12 cellular contexts compared by ENCODE assay signal in genomic region chr19:40755248-40755624, GRCh38.
DNase-seq lines count a peak whose midpoint lies in the region; ATAC-seq and TF ChIP-seq lines count a peak whose summit lies in the region.
"Had no signal": no experiment of that assay in that cellular context is flagged by ENCODE, and none has a peak within 500 bp of the region (broad histone marks: within the 10 kb centered on the region; RNA-seq: fewer than 3 reads in every experiment).

No MANE protein-coding gene starts in this region.

- peaks cover 77% of the 10 kb centered on the region for H3K36me3 ChIP-seq in RWPE2 (ENCODE audit: low read depth)

- no peaks in the 10 kb centered on the region for H3K9me3 Mint-ChIP-seq in activated T-cell treated with anti-CD3 and anti-CD28 coated beads, Interleukin-2, amount 50 U/mL, for 24 hours
- no peaks in the 10 kb centered on the region for H3K9me3 Mint-ChIP-seq in effector memory CD8-positive, alpha-beta T cell
- H3K9me3 Mint-ChIP-seq in stimulated activated naive B cell treated with anti-CD40 and anti-IgM and Interleukin-4, amounts not matched to agents 10 μg/mL and 1 μg/mL and 100 μg/mL, for 72 hours, result no peaks in the 10 kb centered on the region
- H3K9me3 Mint-ChIP-seq in nephron progenitor cell, result no peaks in the 10 kb centered on the region
- H3K9me3 Mint-ChIP-seq: HFFc6 had no signal

- H3K27ac Mint-ChIP-seq in activated T-cell treated with anti-CD3 and anti-CD28 coated beads, Interleukin-2, amount 50 U/mL, for 24 hours, result peak overlapping the region; percentile 97
- peak overlapping the region; percentile 94 to 97 for H3K27ac Mint-ChIP-seq in effector memory CD8-positive, alpha-beta T cell
- H3K27ac Mint-ChIP-seq in stimulated activated naive B cell treated with anti-CD40 and anti-IgM and Interleukin-4, amounts not matched to agents 10 μg/mL and 1 μg/mL and 100 μg/mL, for 72 hours, result peak overlapping the region; percentile 20
- H3K27ac Mint-ChIP-seq in nephron progenitor cell, result no peak overlapping the region

- peak overlapping the region; percentile 83 for H3K4me3 Mint-ChIP-seq in activated T-cell treated with anti-CD3 and anti-CD28 coated beads, Interleukin-2, amount 50 U/mL, for 24 hours
- peak overlapping the region; percentile 84 to 97 for H3K4me3 Mint-ChIP-seq in effector memory CD8-positive, alpha-beta T cell
- peak overlapping the region; percentile 81 to 84 for H3K4me3 Mint-ChIP-seq in stimulated activated naive B cell treated with anti-CD40 and anti-IgM and Interleukin-4, amounts not matched to agents 10 μg/mL and 1 μg/mL and 100 μg/mL, for 72 hours
- H3K4me3 Mint-ChIP-seq in nephron progenitor cell, result no peak overlapping the region

- no peak overlapping the region for H3K4me3 ChIP-seq in RWPE2 (ENCODE audit: severe bottlenecking)

- DNase-seq in activated T-cell treated with anti-CD3 and anti-CD28 coated beads, Interleukin-2, amount 50 U/mL, for 24 hours, result no peak
- DNase-seq in activated T-cell treated with anti-CD3 and anti-CD28 coated beads for 4 hours, result no peak
- no peak for DNase-seq in RWPE2 (ENCODE audit: low spot score)
- DNase-seq in effector memory CD8-positive, alpha-beta T cell, result no peak
- no peak for DNase-seq in stimulated activated naive B cell treated with anti-CD40 and anti-IgM and Interleukin-4, amounts not matched to agents 10 μg/mL and 1 μg/mL and 100 μg/mL, for 72 hours
- no peak for DNase-seq in nephron progenitor cell
- DNase-seq: NCI-H146, NCI-H524 treated with DMSO at 0.1 percent for 48 hours had no signal

- H3K36me3 Mint-ChIP-seq in activated T-cell treated with anti-CD3 and anti-CD28 coated beads, Interleukin-2, amount 50 U/mL, for 24 hours (ENCODE audit: low read depth), result peaks cover 87% of the 10 kb centered on the region
- peaks cover 71% of the 10 kb centered on the region for H3K36me3 Mint-ChIP-seq in effector memory CD8-positive, alpha-beta T cell (ENCODE audit: insufficient read depth)
- H3K36me3 Mint-ChIP-seq in stimulated activated naive B cell treated with anti-CD40 and anti-IgM and Interleukin-4, amounts not matched to agents 10 μg/mL and 1 μg/mL and 100 μg/mL, for 72 hours, result peaks cover 56 to 67% of the 10 kb centered on the region in 2 donors
- peaks cover 61% of the 10 kb centered on the region for H3K36me3 Mint-ChIP-seq in nephron progenitor cell (ENCODE audit: low read depth)

- H3K27ac ChIP-seq in RWPE2 (ENCODE audit: poor library complexity, severe bottlenecking), result peak overlapping the region; percentile 19

- no peaks in the 10 kb centered on the region for H3K9me3 ChIP-seq in RWPE2 (ENCODE audit: severe bottlenecking)
- H3K9me3 ChIP-seq: vagina had no signal

- no peak for ATAC-seq in RWPE2 (ENCODE audit: low read depth)
- no peak for ATAC-seq in effector memory CD8-positive, alpha-beta T cell (replicated peaks)
- ATAC-seq in stimulated activated naive B cell treated with anti-CD40 and anti-IgM and Interleukin-4, amounts not matched to agents 10 μg/mL and 1 μg/mL and 100 μg/mL, for 72 hours (replicated peaks), result no peak
- no peak for ATAC-seq in HG02870 (IDR thresholded peaks at IDR 0.05; ENCODE audit: unreplicated experiment)
- ATAC-seq in GM19467 (IDR thresholded peaks at IDR 0.05; ENCODE audit: unreplicated experiment), result no peak

- peaks cover 19% of the 10 kb centered on the region for H3K4me1 ChIP-seq in RWPE2 (ENCODE audit: insufficient read depth, poor library complexity, severe bottlenecking)

- peaks cover 53% of the 10 kb centered on the region for H3K4me1 Mint-ChIP-seq in activated T-cell treated with anti-CD3 and anti-CD28 coated beads, Interleukin-2, amount 50 U/mL, for 24 hours (ENCODE audit: low read depth)
- H3K4me1 Mint-ChIP-seq in effector memory CD8-positive, alpha-beta T cell (ENCODE audit: low read depth in 2 of 2), result peaks cover 48 to 55% of the 10 kb centered on the region in 2 donors
- H3K4me1 Mint-ChIP-seq in stimulated activated naive B cell treated with anti-CD40 and anti-IgM and Interleukin-4, amounts not matched to agents 10 μg/mL and 1 μg/mL and 100 μg/mL, for 72 hours, result peaks cover 32 to 56% of the 10 kb centered on the region in 2 donors
- peaks cover 51% of the 10 kb centered on the region for H3K4me1 Mint-ChIP-seq in nephron progenitor cell

- TF ChIP-seq CTCF in RWPE2 (IDR thresholded peaks at IDR 0.05; ENCODE audit: poor library complexity, severe bottlenecking) (no peak), nephron progenitor cell (IDR thresholded peaks at IDR 0.05) (no peak)

- H3K27me3 Mint-ChIP-seq in activated T-cell treated with anti-CD3 and anti-CD28 coated beads, Interleukin-2, amount 50 U/mL, for 24 hours, result no peaks in the 10 kb centered on the region
- no peaks in the 10 kb centered on the region for H3K27me3 Mint-ChIP-seq in effector memory CD8-positive, alpha-beta T cell
- H3K27me3 Mint-ChIP-seq in stimulated activated naive B cell treated with anti-CD40 and anti-IgM and Interleukin-4, amounts not matched to agents 10 μg/mL and 1 μg/mL and 100 μg/mL, for 72 hours, result no peaks in the 10 kb centered on the region
- H3K27me3 Mint-ChIP-seq in nephron progenitor cell (ENCODE audit: low read depth, poor library complexity), result no peaks in the 10 kb centered on the region

- no peaks in the 10 kb centered on the region for H3K27me3 ChIP-seq in RWPE2 (ENCODE audit: insufficient read depth, poor library complexity, severe bottlenecking)
- H3K27me3 ChIP-seq: vagina had no signal
